1 cellular context compared by ENCODE assay signal in the genomic region with DNA sequence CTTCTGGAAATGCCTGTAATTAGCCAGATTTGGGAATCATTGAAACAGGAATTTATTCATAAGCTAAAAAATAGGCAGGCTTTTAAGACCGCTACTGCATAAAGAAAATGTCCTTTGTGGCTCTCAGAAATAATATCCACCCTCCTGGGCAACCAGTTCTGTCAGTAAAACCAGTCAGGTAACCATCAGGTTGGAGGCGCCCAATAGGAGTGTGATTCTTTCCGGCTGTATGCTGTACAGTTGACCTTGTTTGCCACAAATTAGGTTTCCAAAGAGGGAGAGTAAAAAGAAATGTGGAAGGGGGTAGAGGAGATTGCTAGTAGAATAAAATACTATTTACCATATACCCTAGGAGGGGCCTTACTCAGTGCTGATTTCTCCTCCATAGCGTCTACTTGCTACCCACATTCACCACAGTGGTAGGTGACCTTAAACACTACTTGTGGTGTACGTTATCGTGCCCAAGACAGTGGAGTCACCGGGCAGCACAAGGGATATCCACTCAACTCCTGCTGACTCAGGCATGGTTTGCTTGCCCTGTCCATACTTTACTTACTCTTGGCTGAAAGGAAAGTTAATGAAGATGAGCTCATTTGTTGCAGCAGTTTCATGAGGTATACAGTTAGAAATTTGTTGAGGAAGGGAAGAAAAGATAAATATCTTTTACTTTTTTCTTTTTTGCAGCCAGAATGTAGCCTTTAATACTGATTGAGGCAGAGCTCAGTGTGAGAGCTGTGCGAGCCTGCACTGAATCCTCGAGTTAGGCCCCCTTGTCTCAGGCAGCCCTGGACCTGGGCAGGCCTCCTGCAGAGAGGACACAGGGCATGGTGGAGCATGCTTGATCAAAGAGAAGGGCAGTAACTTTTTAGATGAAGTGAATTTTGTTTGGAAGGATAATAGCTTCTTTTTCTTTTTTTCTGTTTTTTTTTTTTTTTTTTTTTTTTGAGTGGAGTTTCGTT.
TF ChIP-seq lines count a peak whose summit lies in the region.

No MANE protein-coding gene starts in this region.

TF ChIP-seq in H1, 55 proteins besides CTCF, POLR2A, EP300 and RAD21:
- TF ChIP-seq EZH2 (IDR thresholded peaks at IDR 0.05; ENCODE audit: low read depth, low read length, severe bottlenecking) (no peak), ZNF274 (IDR thresholded peaks at IDR 0.05; ENCODE audit: borderline replicate concordance, extremely low read depth, low read length) (no peak), POLR2AphosphoS5 (IDR thresholded peaks at IDR 0.05; ENCODE audit: low read depth, low read length) (no peak)
